In the genomic region with DNA sequence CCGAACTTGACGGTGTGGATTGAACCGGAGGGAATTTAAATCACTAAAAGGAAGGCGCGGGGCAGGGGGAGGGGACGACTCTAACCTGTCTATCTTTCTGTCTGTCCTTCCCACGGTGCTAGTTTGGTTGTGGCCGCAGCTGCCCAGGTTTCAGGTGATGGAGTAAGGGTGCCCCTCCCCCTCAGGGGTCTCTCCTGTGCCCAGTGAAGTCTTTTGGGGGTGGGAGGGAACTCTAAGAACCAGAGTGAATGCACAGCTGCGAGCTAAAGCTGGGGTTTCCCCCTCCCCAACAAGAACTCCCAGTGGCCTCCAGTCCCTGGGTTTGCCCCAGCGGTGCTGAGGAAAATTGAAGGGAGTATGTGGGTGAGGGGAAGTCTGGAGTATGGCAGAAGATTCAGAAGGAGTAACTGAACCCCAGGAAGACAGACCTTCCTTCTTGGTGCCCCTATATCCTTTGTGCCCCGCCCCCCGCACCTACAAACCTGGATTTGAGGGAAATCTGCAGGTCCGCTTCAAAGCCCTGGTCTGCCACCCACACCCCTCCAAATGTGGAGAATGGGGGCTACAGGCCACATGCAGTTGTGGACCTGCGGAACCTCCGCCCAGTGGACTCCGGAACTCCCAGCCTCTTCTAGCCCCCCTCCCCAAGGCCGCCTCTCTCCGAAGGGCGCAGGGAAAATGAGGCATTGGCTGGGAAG, we compare ENCODE assay signal across 8 cellular contexts. TPM values are rescaled to one million over a fixed set of nuclear protein-coding genes. Genes with fewer than 3 reads are reported as not detected.
DNase-seq lines count a peak whose midpoint lies in the region; TF ChIP-seq lines count a peak whose summit lies in the region.

No MANE protein-coding gene starts in this region.

- H3K36me3 ChIP-seq in PC-9 (ENCODE audit: low read depth) (no peaks in the 10 kb centered on the region), HAP-1 (replicated peaks) (no peaks in the 10 kb centered on the region)

- peaks cover 12% of the 10 kb centered on the region; the same call in 1 of the 2 replicates for H3K79me2 ChIP-seq in PC-9 (ENCODE audit: low read depth)

- intact Hi-C loops in PC-9 (cut with micrococcal nuclease; ENCODE audit: unreplicated experiment), result no loop called here

- peak overlapping the region; percentile 98 for H2AFZ ChIP-seq in PC-9

- no peaks in the 10 kb centered on the region for H3K9me2 ChIP-seq in PC-9 (ENCODE audit: insufficient read depth)

- H3K4me1 ChIP-seq in PC-9 (replicated peaks; ENCODE audit: insufficient read depth) (peaks cover 19% of the 10 kb centered on the region; the same call in 1 of the 2 replicates), HAP-1 (peaks cover 9% of the 10 kb centered on the region)

- POLR2A ChIA-PET in GM10248 (lab: Yijun Ruan, JAX) (no interaction called here), PC-9 (lab: Charles Lee; ENCODE audit: unreplicated experiment) (no interaction called here)

- peak overlapping the region; percentile 79 for H3K4me2 ChIP-seq in PC-9

- no peak for TF ChIP-seq CTCF in GM10248 (IDR thresholded peaks at IDR 0.05; ENCODE audit: control extremely low read depth, extremely low read depth, low read depth, missing control alignments)
- TF ChIP-seq CTCF in PC-9 (conservative IDR thresholded peaks at IDR 0.05), result no peak
- TF ChIP-seq CTCF in foreskin fibroblast (IDR thresholded peaks at IDR 0.05; ENCODE audit: low read depth, low read length), result no peak

- in situ Hi-C loops in HAP-1 (cut with MboI; ENCODE audit: low sequenced_read_pairs), result loop anchor here (25.0 kb wide), 1 partner anchor 366 kb away; a partner anchor contains a TSS

- peak overlapping the region; percentile 86 for H3K4me3 ChIP-seq in PC-9
- peak overlapping the region; percentile 44 to 53 for H3K4me3 ChIP-seq in foreskin fibroblast (ENCODE audit: low read depth in 1 of 2, low read length in 2 of 2)
- H3K4me3 ChIP-seq in skeletal muscle cell (ENCODE audit: low read depth, low read length), result peak overlapping the region; percentile 71
- H3K4me3 ChIP-seq in HAP-1, result no peak overlapping the region

- peak; percentile 58 for DNase-seq in GM10248 (ENCODE audit: extremely low spot score)
- no peak for DNase-seq in PC-9
- DNase-seq in foreskin fibroblast, result no peak
- DNase-seq in skeletal muscle cell (ENCODE audit: low read depth), result no peak
- DNase-seq in NCI-H446 treated with DMSO at 0.1 percent for 48 hours (lab: John Stamatoyannopoulos, UW), result no peak
- no peak for DNase-seq in stimulated activated CD4-positive, alpha-beta T cell treated with anti-CD3 and anti-CD28 coated beads, Interleukin-12 subunit alpha, Interleukin-12 subunit beta, amount 100 ng/mL, for 4 hours
- no peak for DNase-seq in stimulated activated CD4-positive, alpha-beta T cell treated with anti-CD3 and anti-CD28 coated beads, Interleukin-1b, Interleukin-23, amount 100 ng/mL, for 48 hours
- DNase-seq in HAP-1 (ENCODE audit: low spot score in 2 of 2), result no peak

- H3K9me3 ChIP-seq in PC-9 (ENCODE audit: insufficient read depth, low read depth) (no peaks in the 10 kb centered on the region), HAP-1 (no peaks in the 10 kb centered on the region)

- H4K20me1 ChIP-seq in PC-9 (ENCODE audit: insufficient read depth), result no peaks in the 10 kb centered on the region

- H3F3A ChIP-seq in PC-9 (ENCODE audit: insufficient read depth, low read depth), result peaks cover 14% of the 10 kb centered on the region; the same call in 1 of the 2 replicates

- BruUV-seq in PC-9 (replicated peaks; lab: Mats Ljungman, UMichigan), result TSS peak; percentile 82

- peak overlapping the region; percentile 89 for H3K27ac ChIP-seq in PC-9

- H3K27me3 ChIP-seq in PC-9 (ENCODE audit: insufficient read depth, low read depth) (no peaks in the 10 kb centered on the region), HAP-1 (ENCODE audit: low read depth) (peaks cover 17% of the 10 kb centered on the region)

- CTCF ChIA-PET in GM10248 (lab: Yijun Ruan, JAX), result interaction anchor here (0.9 to 4.5 kb wide), 9 partner anchors 8 to 250 kb away, joined by 3 to 19 read pairs (median 6); a partner anchor contains a TSS
- CTCF ChIA-PET in PC-9 (lab: Charles Lee), result interaction anchor here (1.0 to 1.2 kb wide), 2 partner anchors 231 to 374 kb away, joined by 3 read pairs; no protein-coding TSS in a partner anchor

RNA-seq across cellular contexts. Expression of a gene that starts 3.6 kb away (rescaled TPM):
- 7.5 and 10.2 TPM in 2 replicates for total RNA-seq in PC-9 (2021)

RNA-seq across cellular contexts. Expression of a gene that starts 11.4 kb away (rescaled TPM):
- 1.1 and 1.4 TPM in 2 replicates for total RNA-seq in PC-9 (2021)

RNA-seq across cellular contexts. Expression of a gene that starts 12.4 kb away (rescaled TPM):
- 3.8 and 4.3 TPM in 2 replicates for total RNA-seq in PC-9 (2021)

RNA-seq across cellular contexts. Expression of a gene that starts 21.6 kb away (rescaled TPM):
- total RNA-seq in PC-9 (2021), result 7.9 and 9.2 TPM in 2 replicates

RNA-seq across cellular contexts. Expression of a gene that starts 23.4 kb away (rescaled TPM):
- total RNA-seq in PC-9 (2021), result 2.4 and 2.9 TPM in 2 replicates
